In the genomic region with DNA sequence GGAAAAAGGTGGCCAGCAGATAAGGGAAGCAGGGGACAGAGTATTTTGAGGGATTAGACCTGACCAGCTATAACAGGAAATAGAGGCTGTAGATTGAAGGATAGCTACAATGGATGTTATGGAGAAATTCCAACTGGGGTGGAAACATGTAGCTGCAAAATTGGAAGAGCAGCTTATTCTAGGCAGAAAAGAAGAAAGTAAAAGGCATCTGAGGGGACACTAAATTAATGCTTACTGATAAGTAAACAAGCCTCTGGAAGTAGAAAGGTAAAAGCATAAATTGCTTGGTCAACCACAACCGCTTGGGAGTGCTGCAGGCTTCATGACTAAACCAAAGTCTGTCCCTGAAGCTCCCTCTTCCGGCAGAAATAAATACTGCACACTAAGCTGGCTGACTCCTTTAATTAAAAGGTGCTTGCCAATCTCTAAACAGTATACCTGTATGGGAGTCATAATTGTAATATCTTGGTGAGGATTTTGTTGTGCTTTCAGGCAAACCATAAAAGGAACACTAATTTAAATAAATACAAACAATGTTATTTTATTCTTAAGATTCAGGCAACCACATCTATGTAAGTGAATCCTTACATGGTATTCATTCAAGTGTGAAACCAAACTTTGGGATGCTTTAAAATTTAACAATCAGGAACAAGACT, we compare ENCODE assay signal across 8 cellular contexts. TPM values are rescaled to one million over a fixed set of nuclear protein-coding genes. Genes with fewer than 3 reads are reported as not detected.
DNase-seq lines count a peak whose midpoint lies in the region; ATAC-seq, FAIRE-seq and TF ChIP-seq lines count a peak whose summit lies in the region.

No MANE protein-coding gene starts in this region.

- H3K9me3 Mint-ChIP-seq in T-cell = no peaks in the 10 kb centered on the region
- no peaks in the 10 kb centered on the region for H3K9me3 Mint-ChIP-seq in MCF 10A (ENCODE audit: unreplicated experiment)

- no peak for DNase-seq in GM18507 (ENCODE audit: extremely low spot score, insufficient read length, low read depth)
- DNase-seq in T-cell = peak; percentile 64 to 92 (median 86)
- peak; percentile 95 for DNase-seq in MCF 10A (ENCODE audit: unreplicated experiment)
- no peak for DNase-seq in keratinocyte (ENCODE audit: low read depth, low spot score)
- peak; percentile 75 for DNase-seq in stimulated activated CD4-positive, alpha-beta T cell treated with anti-CD3 and anti-CD28 coated beads, Interleukin-4, amount 100 ng/mL, for 1 hour
- DNase-seq in NCI-H748 (lab: John Stamatoyannopoulos, UW; ENCODE audit: unreplicated experiment) = no peak
- DNase-seq in 8988T = no peak

- peaks cover 11% of the 10 kb centered on the region for H3K36me3 Mint-ChIP-seq in T-cell
- H3K36me3 Mint-ChIP-seq in MCF 10A (ENCODE audit: insufficient read depth, unreplicated experiment) = peaks cover 44% of the 10 kb centered on the region

- H3K27ac Mint-ChIP-seq in T-cell = peak overlapping the region; percentile 70 to 71
- peak overlapping the region; percentile 16 for H3K27ac Mint-ChIP-seq in MCF 10A (ENCODE audit: low read depth, unreplicated experiment)

- H2AFZ ChIP-seq in keratinocyte (ENCODE audit: control insufficient read depth, low read length) = no peak overlapping the region

- CTCF ChIA-PET in T-cell (lab: Charles Lee) (interaction anchor here (0.5 to 5.3 kb wide), 13 partner anchors 9 to 154 kb away, joined by 3 to 142 read pairs (median 6); no protein-coding TSS in a partner anchor), MCF 10A (lab: Yijun Ruan, JAX) (interaction anchor here (0.6 to 8.6 kb wide), 32 partner anchors 10 to 1189 kb away, joined by 3 to 200 read pairs (median 5); partner anchors contain the start of gene BRI3BP)

- H3K4me3 Mint-ChIP-seq in T-cell (no peak overlapping the region), MCF 10A (ENCODE audit: unreplicated experiment) (peak overlapping the region; percentile 28)

- H3K4me1 ChIP-seq in keratinocyte (ENCODE audit: control insufficient read depth, extremely low read depth, insufficient read depth, low read length) = peaks cover 11% of the 10 kb centered on the region

- H3K9me1 ChIP-seq in keratinocyte (ENCODE audit: control insufficient read depth, extremely low read depth, insufficient read depth, low read length) = no peaks in the 10 kb centered on the region

- TF ChIP-seq CTCF in MCF 10A (IDR thresholded peaks at IDR 0.05; ENCODE audit: unreplicated experiment) = peak; percentile 97
- peak; percentile 89 to 99 (median 91) for TF ChIP-seq CTCF in keratinocyte (optimal IDR thresholded peaks at IDR 0.05 in 1 of 3, IDR thresholded peaks at IDR 0.05 in 1 of 3, conservative IDR thresholded peaks at IDR 0.05 in 1 of 3; ENCODE audit: extremely low read depth in 1 of 3, insufficient read depth in 2 of 3, low read length in 3 of 3)

- H3K36me3 ChIP-seq in keratinocyte (ENCODE audit: control insufficient read depth in 2 of 2, extremely low read depth in 1 of 2, insufficient read depth in 2 of 2, low read length in 2 of 2) = peaks cover 1 to 7% of the 10 kb centered on the region in 2 experiments

- POLR2A ChIA-PET in T-cell (lab: Charles Lee) = interaction anchor here (0.6 to 1.5 kb wide), 6 partner anchors 9 to 34 kb away, joined by 3 to 12 read pairs (median 4); no protein-coding TSS in a partner anchor
- POLR2A ChIA-PET in MCF 10A (lab: Yijun Ruan, JAX) = interaction anchor here (0.6 to 21.4 kb wide), 10 partner anchors 17 to 173 kb away, joined by 3 to 2121 read pairs (median 5); partner anchors contain the start of genes BRI3BP and UBC

- H3K79me2 ChIP-seq in keratinocyte (ENCODE audit: control insufficient read depth, insufficient read depth, low read length) = peaks cover 8% of the 10 kb centered on the region

- H4K20me1 ChIP-seq in keratinocyte (ENCODE audit: control insufficient read depth, extremely low read depth, insufficient read depth, low read length) = peaks cover 18% of the 10 kb centered on the region

- no peaks in the 10 kb centered on the region for H3K27me3 ChIP-seq in keratinocyte (ENCODE audit: control insufficient read depth, extremely low read depth, insufficient read depth, low read length)

- intact Hi-C loops in MCF 10A (cut with micrococcal nuclease) = loop anchor here (1.0 to 10.0 kb wide), 3 partner anchors 34 to 392 kb away; no protein-coding TSS in a partner anchor

- H3K27me3 Mint-ChIP-seq in T-cell (no peaks in the 10 kb centered on the region), MCF 10A (ENCODE audit: insufficient read depth, unreplicated experiment) (no peaks in the 10 kb centered on the region)

- peaks cover 27 to 30% (median 29%) of the 10 kb centered on the region in 3 donors for H3K4me1 Mint-ChIP-seq in T-cell
- peaks cover 45% of the 10 kb centered on the region for H3K4me1 Mint-ChIP-seq in MCF 10A (ENCODE audit: insufficient read depth, unreplicated experiment)

- no peak overlapping the region for H3K27ac ChIP-seq in keratinocyte (ENCODE audit: control insufficient read depth, insufficient read depth, low read length)

- dilution Hi-C loops in keratinocyte (cut with MboI; ENCODE audit: extremely low pct_ligation_motif_present, low sequenced_read_pairs) = no loop called here

- FAIRE-seq in GM18507 (lab: Jason Lieb, UNC) (peak; percentile 83), keratinocyte (lab: Jason Lieb, UNC) (peak; percentile 29)

- no peak overlapping the region for H3K4me2 ChIP-seq in keratinocyte (ENCODE audit: control insufficient read depth, extremely low read depth, insufficient read depth, low read depth, low read length)

- BruUV-seq in MCF 10A (replicated peaks; lab: Mats Ljungman, UMichigan) = no TSS peak

- H3K9ac ChIP-seq in keratinocyte (ENCODE audit: control insufficient read depth, extremely low read depth, insufficient read depth, low read length) = no peak overlapping the region

- no peaks in the 10 kb centered on the region for H3K9me3 ChIP-seq in keratinocyte (ENCODE audit: control insufficient read depth, low read depth, low read length)

- peak; percentile 61 for ATAC-seq in HG02973 (IDR thresholded peaks at IDR 0.05; ENCODE audit: unreplicated experiment)
- peak; percentile 73 to 95 (median 90) for ATAC-seq in T-cell (replicated peaks in 1 of 4)

- H3K4me3 ChIP-seq in keratinocyte (ENCODE audit: control insufficient read depth in 2 of 3, extremely low read depth in 1 of 3, insufficient read depth in 2 of 3, low read depth in 1 of 3, low read length in 3 of 3) = no peak overlapping the region

RNA-seq across cellular contexts. Expression of gene UBC, which starts 7.7 kb away (rescaled TPM):
- total RNA-seq in T-cell = 1,000 to 10,000 TPM in 2 of 5 donors, 100 to 1,000 TPM in 3; 786 to 1,410 (median 885) TPM
- total RNA-seq in MCF 10A (2022) = 1,485 and 1,602 TPM in 2 replicates
- 2,363 to 3,215 TPM (median 2,781 TPM) in 3 replicates for polyA plus RNA-seq in keratinocyte
- polyA plus RNA-seq in keratinocyte (2011; ENCODE audit: low read depth) = 909 TPM
- polyA plus RNA-seq in keratinocyte (2011; cell fraction: cytosol; rRNA removed) = 2,585 and 2,764 TPM in 2 replicates
- polyA plus RNA-seq in keratinocyte (2011; cell fraction: nucleus; rRNA removed) = 2,878 and 3,470 TPM in 2 replicates
- polyA plus RNA-seq in keratinocyte (2012; ENCODE audit: low replicate concordance) = 1,598 and 2,691 TPM in 2 replicates
- 1,499 to 2,738 TPM (median 1,537 TPM) in 3 replicates for polyA minus RNA-seq in keratinocyte
- 715 TPM for polyA minus RNA-seq in keratinocyte (2011; cell fraction: cytosol; rRNA and poly(A)+ RNA removed)
- polyA minus RNA-seq in keratinocyte (2011; cell fraction: nucleus; rRNA and poly(A)+ RNA removed) = 471 and 865 TPM in 2 replicates

RNA-seq across cellular contexts. Expression of gene SCARB1, which starts 43.1 kb away (rescaled TPM):
- total RNA-seq in T-cell = 1 to 10 TPM; 3.1 to 5.6 (median 4.5) TPM
- total RNA-seq in MCF 10A (2022) = 48.2 and 71.0 TPM in 2 replicates
- polyA plus RNA-seq in keratinocyte = 40.9 to 80.6 TPM (median 41.4 TPM) in 3 replicates
- polyA plus RNA-seq in keratinocyte (2011; ENCODE audit: low read depth) = 5.5 TPM
- 47.5 and 76.4 TPM in 2 replicates for polyA plus RNA-seq in keratinocyte (2011; cell fraction: cytosol; rRNA removed)
- 160 and 185 TPM in 2 replicates for polyA plus RNA-seq in keratinocyte (2011; cell fraction: nucleus; rRNA removed)
- polyA plus RNA-seq in keratinocyte (2012; ENCODE audit: low replicate concordance) = 27.4 and 72.2 TPM in 2 replicates
- polyA minus RNA-seq in keratinocyte = 74.8 to 159 TPM (median 78.2 TPM) in 3 replicates
- polyA minus RNA-seq in keratinocyte (2011; cell fraction: cytosol; rRNA and poly(A)+ RNA removed) = 76.9 TPM
- polyA minus RNA-seq in keratinocyte (2011; cell fraction: nucleus; rRNA and poly(A)+ RNA removed) = 131 and 159 TPM in 2 replicates

Comparison
In these comparisons a context has a peak if more than half of its experiments do, and no peak if none do; other contexts are left out.
1. DNase-seq: peak in T-cell (34 of 34), MCF 10A (single experiment) and stimulated activated CD4-positive, alpha-beta T cell treated with anti-CD3 and anti-CD28 coated beads, Interleukin-4, amount 100 ng/mL, for 1 hour (single experiment); none in GM18507 (single experiment), keratinocyte (single experiment), NCI-H748 (single experiment) and 8988T (single experiment).